Comparison of ENCODE assay signal across 9 cellular contexts in the genomic region with DNA sequence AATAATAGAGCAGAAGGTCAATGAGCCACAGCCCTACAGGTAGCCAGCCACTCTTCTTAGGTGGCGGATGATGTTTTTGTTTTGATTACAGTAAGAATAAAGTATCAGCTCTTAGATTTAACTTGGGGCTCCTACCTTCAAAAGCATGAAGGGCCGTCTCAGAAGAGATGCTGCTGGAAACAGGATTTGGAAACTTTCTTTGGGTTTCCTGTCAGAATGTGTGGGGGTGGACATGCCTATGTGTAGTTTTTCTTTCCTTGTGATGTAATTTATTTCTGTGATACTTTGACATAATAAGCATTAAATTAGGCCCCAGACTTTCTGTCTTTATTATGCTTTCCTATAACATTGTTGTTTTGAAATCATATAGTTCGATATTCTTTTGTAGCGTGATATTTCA. TPM values are rescaled to one million over a fixed set of nuclear protein-coding genes. Genes with fewer than 3 reads are reported as not detected.
DNase-seq lines count a peak whose midpoint lies in the region; ATAC-seq, FAIRE-seq and TF ChIP-seq lines count a peak whose summit lies in the region.
"Had no signal": no experiment of that assay in that cellular context is flagged by ENCODE, and none has a peak within 500 bp of the region (broad histone marks: within the 10 kb centered on the region; RNA-seq: fewer than 3 reads in every experiment).

No MANE protein-coding gene starts in this region.

- DNase-seq in AG20443 (ENCODE audit: low spot score) (peak; percentile 10), GM12878 (ENCODE audit: low read depth, low spot score) (no peak), HuH-7.5 (ENCODE audit: low spot score) (no peak), DMS153 (lab: John Stamatoyannopoulos, UW) (no peak), body of pancreas (no peak), ecto neural progenitor cell (ENCODE audit: low spot score) (no peak)

- H3K4me1 Mint-ChIP-seq in IgD-negative memory B cell: peaks cover 57 to 73% (median 72%) of the 10 kb centered on the region in 3 donors

- in situ Hi-C loops in GM12878 (cut with MboI): no loop called here

- ATAC-seq in GM12878: peak; percentile 1; the same call in 2 of the 3 replicates
- ATAC-seq in body of pancreas: no peak

- peaks cover 83% of the 10 kb centered on the region for H3K79me2 ChIP-seq in GM12878 (ENCODE audit: control insufficient read depth, insufficient read depth, low read length)

- no peak for TF ChIP-seq RAD21 in GM12878 (IDR thresholded peaks at IDR 0.05; ENCODE audit: insufficient read depth, low read depth, low read length)

- no peaks in the 10 kb centered on the region for H3K36me3 Mint-ChIP-seq in IgD-negative memory B cell

- POLR2A ChIA-PET in GM12878 (lab: Charles Lee): interaction anchor here (0.6 to 14.9 kb wide), 7 partner anchors 10 to 360 kb away, joined by 3 to 242 read pairs (median 4); no protein-coding TSS in a partner anchor

- peak overlapping the region; percentile 94 for H3K9ac ChIP-seq in GM12878 (ENCODE audit: control insufficient read depth, insufficient read depth, low read length)
- peak overlapping the region; percentile 94 for H3K9ac ChIP-seq in muscle layer of colon (ENCODE audit: low read length)

- peak overlapping the region; percentile 94 to 98 (median 97) for H3K4me3 Mint-ChIP-seq in IgD-negative memory B cell

- TF ChIP-seq POLR2A in GM12878 (IDR thresholded peaks at IDR 0.05; ENCODE audit: low read depth, low read length) (no peak), body of pancreas (IDR thresholded peaks at IDR 0.05) (no peak)

- no peaks in the 10 kb centered on the region for H3K9me3 Mint-ChIP-seq in IgD-negative memory B cell

- no TSS peak for BruUV-seq in GM12878 (replicated peaks; lab: Mats Ljungman, UMichigan)

- no peak overlapping the region for H2AFZ ChIP-seq in GM12878 (ENCODE audit: control insufficient read depth, low read depth, low read length)

- H3K4me3 ChIP-seq in GM12878 (peak overlapping the region; percentile 87), muscle layer of colon (ENCODE audit: low read depth in 1 of 2, low read length in 2 of 2) (peak overlapping the region; percentile 76 to 81), body of pancreas (no peak overlapping the region)

- RAD21 ChIA-PET in GM12878 (lab: Charles Lee; ENCODE audit: unreplicated experiment): interaction anchor here (1.0 to 16.8 kb wide), 12 partner anchors 9 to 143 kb away, joined by 3 to 331 read pairs (median 6); no protein-coding TSS in a partner anchor

- peak overlapping the region; percentile 89 for H3K4me2 ChIP-seq in GM12878 (ENCODE audit: control insufficient read depth, insufficient read depth)

- TF ChIP-seq CTCF in GM12878 (IDR thresholded peaks at IDR 0.05 in 2 of 3, conservative IDR thresholded peaks at IDR 0.05 in 1 of 3; ENCODE audit: control insufficient read depth in 2 of 3, extremely low read depth in 1 of 3, insufficient read depth in 1 of 3, low read depth in 3 of 3, low read length in 3 of 3) (no peak), body of pancreas (IDR thresholded peaks at IDR 0.05) (no peak)

- peak overlapping the region; percentile 91 to 95 (median 93) for H3K27ac Mint-ChIP-seq in IgD-negative memory B cell

- H4K20me1 ChIP-seq in GM12878 (ENCODE audit: control insufficient read depth, insufficient read depth): no peaks in the 10 kb centered on the region; the same call in none of the 2 replicates

- H3K27ac ChIP-seq in GM12878 (ENCODE audit: control insufficient read depth, insufficient read depth) (peak overlapping the region; percentile 94), muscle layer of colon (ENCODE audit: low read depth, low read length) (peak overlapping the region; percentile 87), body of pancreas (peak overlapping the region in 2 of 4 donors; percentile 87 to 94)

- intact Hi-C loops in GM12878 (cut with micrococcal nuclease; ENCODE audit: unreplicated experiment) (no loop called here), body of pancreas (cut with DNase I) (no loop called here)

- no peak for TF ChIP-seq EP300 in GM12878 (IDR thresholded peaks at IDR 0.05; ENCODE audit: borderline replicate concordance in 1 of 2, control insufficient read depth in 1 of 2, low read depth in 2 of 2, low read length in 2 of 2)

- H3K36me3 ChIP-seq in GM12878 (ENCODE audit: control insufficient read depth in 2 of 2, insufficient read depth in 2 of 2, low read length in 1 of 2) (no peaks in the 10 kb centered on the region; a peak in 2 of 4 replicates), muscle layer of colon (ENCODE audit: insufficient read depth, low read length) (no peaks in the 10 kb centered on the region), body of pancreas (replicated peaks in 1 of 2; ENCODE audit: insufficient read depth in 1 of 2, low read depth in 2 of 2) (no peaks in the 10 kb centered on the region)

- CTCF ChIA-PET in GM12878 (lab: Yijun Ruan, JAX): interaction anchor here (0.6 to 15.3 kb wide), 6 partner anchors 8 to 113 kb away, joined by 3 to 143 read pairs (median 7); no protein-coding TSS in a partner anchor

- H3K9me3 ChIP-seq in GM12878 (replicated peaks; ENCODE audit: control insufficient read depth, insufficient read depth, low read length): no peaks in the 10 kb centered on the region
- H3K9me3 ChIP-seq in muscle layer of colon (ENCODE audit: low read length): no peaks in the 10 kb centered on the region
- no peaks in the 10 kb centered on the region for H3K9me3 ChIP-seq in body of pancreas

- H3K27me3 Mint-ChIP-seq in IgD-negative memory B cell: no peaks in the 10 kb centered on the region

- H3K4me1 ChIP-seq in GM12878 (ENCODE audit: control insufficient read depth, insufficient read depth, low read length): peaks cover 30% of the 10 kb centered on the region
- H3K4me1 ChIP-seq in muscle layer of colon (ENCODE audit: insufficient read depth, low read length): peaks cover 37% of the 10 kb centered on the region
- H3K4me1 ChIP-seq in body of pancreas: peaks cover 12% of the 10 kb centered on the region

- WGBS in GM12878 (ENCODE audit: insufficient coverage, insufficient replicate concordance, low lambda C conversion rate, missing lambda C conversion rate): 0% methylated on average over 4 of the region's 4 CpGs
- WGBS in body of pancreas, 2 donors: 69 to 72% methylated on average over 4 of the region's 4 CpGs

- no peak for FAIRE-seq in GM12878 (lab: Jason Lieb, UNC)
- FAIRE-seq: islet of Langerhans had no signal

- SMC1A ChIA-PET in GM12878 (lab: Charles Lee; ENCODE audit: uncharacterized antibody, unreplicated experiment): interaction anchor here (0.6 to 16.8 kb wide), 11 partner anchors 8 to 112 kb away, joined by 3 to 446 read pairs (median 5); no protein-coding TSS in a partner anchor

- H3K27me3 ChIP-seq in GM12878 (replicated peaks in 1 of 2; ENCODE audit: control insufficient read depth in 2 of 2, insufficient read depth in 2 of 2, low read length in 1 of 2): no peaks in the 10 kb centered on the region
- H3K27me3 ChIP-seq in muscle layer of colon (ENCODE audit: control insufficient read depth in 1 of 2, insufficient read depth in 2 of 2, low read length in 2 of 2): no peaks in the 10 kb centered on the region
- H3K27me3 ChIP-seq in body of pancreas: no peaks in the 10 kb centered on the region

TF ChIP-seq in GM12878, 131 proteins besides CTCF, POLR2A, EP300 and RAD21 (continues in another document):
- TF ChIP-seq EGR1 (IDR thresholded peaks at IDR 0.05; ENCODE audit: borderline replicate concordance in 1 of 2, low read depth in 2 of 2, low read length in 2 of 2) (peak in 1 of 2 experiments; percentile 45; a peak in 1 of 3 replicates), RUNX3 (IDR thresholded peaks at IDR 0.05; ENCODE audit: low read length) (peak; percentile 32; the same call in 1 of the 2 replicates)

RNA-seq across cellular contexts. Expression of a gene that starts 1.5 kb away (rescaled TPM):
- polyA plus RNA-seq in IgD-negative memory B cell (44.9 TPM), GM12878 (2011; rRNA removed) (141 and 206 TPM in 2 replicates), GM12878 (2014; fragmentation: Illumina TruSeq; extraction: Trizol) (213 and 259 TPM in 2 replicates), GM12878 (2014; fragmentation: Nextera tagmentation; extraction: Ambion mirVana) (10 to 100 TPM; 71.8 to 93.7 TPM), GM12878 (2014; rRNA removed) (86.4 and 106 TPM in 2 replicates), GM12878 (2016; fragmentation: Nextera tagmentation; extraction: Ambion mirVana) (10 to 100 TPM; 76.7 to 78.4 TPM)
- 52.4 and 56.6 TPM in 2 replicates for total RNA-seq in GM12878 (2013; cell fraction: nucleolus; rRNA removed)
- total RNA-seq in GM12878 (2014; rRNA removed) (41.6 and 53.4 TPM in 2 replicates), GM12878 (2014; rRNA removed; fragmentation: Illumina TruSeq; extraction: Trizol) (38.4 and 42.2 TPM in 2 replicates), GM12878 (2021) (141 TPM in 2 replicates), body of pancreas (10 to 100 TPM; 16.2 to 16.6 TPM)
- polyA plus RNA-seq in GM12878 (2011; ENCODE audit: low read depth): 81.1 TPM
- 43.4 and 49.4 TPM in 2 replicates for polyA plus RNA-seq in GM12878 (2011; cell fraction: cytosol; rRNA removed)
- polyA plus RNA-seq in GM12878 (2011; cell fraction: nucleus; rRNA removed): 31.2 and 34.0 TPM in 2 replicates
- 144 and 163 TPM in 2 replicates for polyA plus RNA-seq in GM12878 (2012)
- 29.2 and 61.7 TPM in 2 replicates for polyA minus RNA-seq in GM12878 (2011; rRNA and poly(A)+ RNA removed)
- polyA minus RNA-seq in GM12878 (2011; cell fraction: cytosol; rRNA and poly(A)+ RNA removed): 20.2 and 26.1 TPM in 2 replicates
- polyA minus RNA-seq in GM12878 (2011; cell fraction: nucleus; rRNA and poly(A)+ RNA removed): 10.6 and 17.6 TPM in 2 replicates

Comparison
In these comparisons a context has a peak if more than half of its experiments do, and no peak if none do; other contexts are left out.
1. H3K4me3 ChIP-seq: peak in GM12878 (single experiment) and muscle layer of colon (2 of 2); none in body of pancreas (0 of 2).